2 cellular contexts compared by ENCODE assay signal in genomic region chr14:104436047-104436531, GRCh38.
TF ChIP-seq lines count a peak whose summit lies in the region.

No MANE protein-coding gene starts in this region.

TF ChIP-seq in IMR-90, 13 proteins besides CTCF, POLR2A, EP300 and RAD21:
- TF ChIP-seq CEBPB (IDR thresholded peaks at IDR 0.05; ENCODE audit: low read depth, low read length) (no peak), RCOR1 (IDR thresholded peaks at IDR 0.05; ENCODE audit: insufficient replicate concordance, low read length) (no peak), RFX5 (IDR thresholded peaks at IDR 0.05; ENCODE audit: low read depth, low read length) (no peak), NFE2L2 (IDR thresholded peaks at IDR 0.05; ENCODE audit: low read depth, low read length) (no peak), SMC3 (IDR thresholded peaks at IDR 0.05; ENCODE audit: low read depth, low read length) (no peak), MAFK (IDR thresholded peaks at IDR 0.05; ENCODE audit: low read depth, low read length) (no peak), MXI1 (IDR thresholded peaks at IDR 0.05; ENCODE audit: borderline replicate concordance, low read depth, low read length) (no peak), BHLHE40 (IDR thresholded peaks at IDR 0.05; ENCODE audit: low read depth, low read length) (no peak), ELK1 (IDR thresholded peaks at IDR 0.05; ENCODE audit: borderline replicate concordance, low read depth, low read length) (no peak), MAZ (IDR thresholded peaks at IDR 0.05; ENCODE audit: borderline replicate concordance, low read depth, low read length) (no peak), USF2 (IDR thresholded peaks at IDR 0.05; ENCODE audit: low read depth, low read length) (no peak), CHD1 (IDR thresholded peaks at IDR 0.05; ENCODE audit: low read depth, low read length) (no peak)

TF ChIP-seq in endothelial cell of umbilical vein, 7 proteins besides CTCF, POLR2A, EP300 and RAD21:
- TF ChIP-seq FOS (IDR thresholded peaks at IDR 0.05; ENCODE audit: borderline replicate concordance, insufficient read depth, low read length) (no peak), POLR2AphosphoS5 (IDR thresholded peaks at IDR 0.05; ENCODE audit: insufficient read depth, low read depth, low read length) (peak; percentile 70), MAX (IDR thresholded peaks at IDR 0.05; ENCODE audit: insufficient read depth, insufficient read length) (no peak), GATA2 (IDR thresholded peaks at IDR 0.05; ENCODE audit: insufficient read depth, insufficient read length, low read depth, low read length) (no peak)
TF ChIP-seq in endothelial cell of umbilical vein: peak in this region for 1.
